Comparison of ENCODE assay signal across 9 cellular contexts in the genomic region with DNA sequence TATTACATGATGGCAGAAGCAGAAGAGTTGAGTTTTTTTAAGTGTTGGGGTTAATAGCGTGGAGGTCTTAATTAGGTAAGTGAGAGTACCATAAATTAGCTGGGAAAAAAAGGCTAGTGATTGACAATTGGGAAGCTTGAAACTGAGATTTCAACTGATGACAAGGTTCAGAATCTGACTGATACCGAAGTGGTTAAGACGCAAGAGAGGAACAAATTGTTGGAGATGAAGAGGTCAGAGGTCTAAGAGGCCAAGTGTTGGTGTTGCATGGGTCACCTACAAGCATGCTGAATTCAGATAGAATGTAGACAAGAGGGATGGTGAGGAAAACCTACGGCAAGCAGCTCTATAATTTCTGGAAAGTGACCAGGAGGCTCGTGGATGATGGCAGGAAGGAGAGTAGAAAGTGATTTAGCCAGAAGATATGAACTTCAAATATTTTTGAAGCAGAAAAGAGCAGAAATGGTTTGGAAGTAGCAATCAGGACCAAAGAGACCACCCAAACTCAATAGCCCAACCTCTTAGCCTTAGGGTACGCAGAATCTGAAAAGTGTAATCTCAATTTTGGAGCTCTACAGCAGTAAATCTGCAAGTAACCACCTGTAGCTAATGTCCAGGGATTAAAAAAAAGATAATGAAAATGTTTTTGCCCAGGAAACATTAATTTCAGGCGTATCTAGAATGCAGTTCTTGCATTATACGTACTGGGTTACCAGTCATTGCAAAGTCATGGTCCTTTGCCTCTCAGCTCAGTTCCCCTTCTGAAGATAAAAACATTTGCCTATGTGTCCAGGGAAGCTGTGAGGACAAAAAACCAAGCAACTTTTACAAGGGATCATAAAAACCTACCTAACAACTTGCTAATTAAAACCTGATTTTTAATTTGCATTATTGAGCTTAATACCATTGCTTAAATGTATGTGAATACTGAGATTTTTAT. TPM values are rescaled to one million over a fixed set of nuclear protein-coding genes. Genes with fewer than 3 reads are reported as not detected.
DNase-seq lines count a peak whose midpoint lies in the region; ATAC-seq, FAIRE-seq and TF ChIP-seq lines count a peak whose summit lies in the region.
"Had no signal": no experiment of that assay in that cellular context is flagged by ENCODE, and none has a peak within 500 bp of the region (broad histone marks: within the 10 kb centered on the region; RNA-seq: fewer than 3 reads in every experiment).

No MANE protein-coding gene starts in this region.

- peak overlapping the region; percentile 80 for H3K4me2 ChIP-seq in DND-41 (ENCODE audit: insufficient read depth, low read length)
- H3K4me2 ChIP-seq in MM.1S (ENCODE audit: low read depth, low read length): peak overlapping the region; percentile 77
- peak overlapping the region; percentile 89 for H3K4me2 ChIP-seq in astrocyte (ENCODE audit: low read length)

- peaks cover 15% of the 10 kb centered on the region for H4K20me1 ChIP-seq in DND-41 (ENCODE audit: insufficient read depth, low read length)
- H4K20me1 ChIP-seq in MM.1S (ENCODE audit: insufficient read depth, low read length): peaks cover 4% of the 10 kb centered on the region; the same call in 1 of the 2 replicates
- H4K20me1 ChIP-seq in astrocyte (ENCODE audit: insufficient read depth, low read length): no peaks in the 10 kb centered on the region

- no peaks in the 10 kb centered on the region for H3K27me3 Mint-ChIP-seq in astrocyte (ENCODE audit: low read depth, unreplicated experiment)
- no peaks in the 10 kb centered on the region for H3K27me3 Mint-ChIP-seq in nephron progenitor cell (ENCODE audit: low read depth, poor library complexity)

- peaks cover 16% of the 10 kb centered on the region for H3K4me1 ChIP-seq in DND-41 (ENCODE audit: insufficient read depth, low read length)
- H3K4me1 ChIP-seq in MM.1S (ENCODE audit: low read length): peaks cover 6% of the 10 kb centered on the region
- H3K4me1 ChIP-seq in astrocyte (ENCODE audit: insufficient read depth, low read length): peaks cover 5% of the 10 kb centered on the region

- H2AFZ ChIP-seq in DND-41 (ENCODE audit: low read depth, low read length): no peak overlapping the region
- no peak overlapping the region for H2AFZ ChIP-seq in MM.1S (ENCODE audit: low read length)
- no peak overlapping the region for H2AFZ ChIP-seq in astrocyte (ENCODE audit: low read depth, low read length)

- FAIRE-seq in astrocyte (lab: Jason Lieb, UNC): no peak
- FAIRE-seq: TTC549 had no signal

- DNase-seq in DND-41 (no peak), MM.1S (no peak), astrocyte (ENCODE audit: low read depth) (no peak), nephron progenitor cell (no peak), NCI-H524 (lab: John Stamatoyannopoulos, UW) (no peak), NCI-H146 treated with DMSO at 0.1 percent for 48 hours (lab: John Stamatoyannopoulos, UW; ENCODE audit: unreplicated experiment) (no peak)
- no peak for DNase-seq in activated CD4-positive, CD25-positive, alpha-beta regulatory T cell (lab: John Stamatoyannopoulos, UW)

- H3K27ac ChIP-seq in DND-41 (ENCODE audit: low read length): peak overlapping the region; percentile 96
- no peak overlapping the region; the same call in 1 of the 2 replicates for H3K27ac ChIP-seq in MM.1S (ENCODE audit: low read length)
- H3K27ac ChIP-seq in astrocyte (ENCODE audit: low read depth, low read length): no peak overlapping the region

- H3K27ac Mint-ChIP-seq in astrocyte (ENCODE audit: unreplicated experiment) (peak overlapping the region; percentile 21), nephron progenitor cell (peak overlapping the region; percentile 100)

- H3K9me2 ChIP-seq in MM.1S (replicated peaks; ENCODE audit: insufficient read depth, low read length): no peaks in the 10 kb centered on the region

- H3K9me3 ChIP-seq in DND-41 (ENCODE audit: insufficient read depth, low read length, severe bottlenecking) (no peaks in the 10 kb centered on the region), MM.1S (replicated peaks; ENCODE audit: insufficient read depth, low read length) (no peaks in the 10 kb centered on the region), astrocyte (ENCODE audit: insufficient read depth, low read depth, low read length) (no peaks in the 10 kb centered on the region)

- H3K79me2 ChIP-seq in DND-41 (ENCODE audit: insufficient read depth, low read length) (peaks cover 59% of the 10 kb centered on the region), MM.1S (ENCODE audit: low read length) (peaks cover 55% of the 10 kb centered on the region), astrocyte (ENCODE audit: insufficient read depth, low read length) (peaks cover 50% of the 10 kb centered on the region)

- ATAC-seq in DND-41 (ENCODE audit: insufficient read depth, low read depth) (no peak), GM21786 (IDR thresholded peaks at IDR 0.05; ENCODE audit: unreplicated experiment) (no peak)

- TF ChIP-seq CTCF in DND-41 (IDR thresholded peaks at IDR 0.05; ENCODE audit: borderline replicate concordance, extremely low read depth, low read length, poor library complexity, severe bottlenecking) (no peak), MM.1S (IDR thresholded peaks at IDR 0.05; ENCODE audit: low read length) (no peak), astrocyte (IDR thresholded peaks at IDR 0.05; ENCODE audit: insufficient read depth, low read depth, low read length) (no peak), nephron progenitor cell (IDR thresholded peaks at IDR 0.05) (no peak)

- H3K4me3 ChIP-seq in DND-41 (ENCODE audit: low read depth in 1 of 2, low read length in 2 of 2) (peak overlapping the region; percentile 66 to 79), MM.1S (ENCODE audit: low read length) (peak overlapping the region; percentile 97), astrocyte (ENCODE audit: insufficient read depth, low read depth, low read length) (no peak overlapping the region)

- H3K9ac ChIP-seq in DND-41 (ENCODE audit: low read depth, low read length) (peak overlapping the region; percentile 100), MM.1S (ENCODE audit: low read length) (peak overlapping the region; percentile 99; the same call in 1 of the 2 replicates), astrocyte (ENCODE audit: low read length) (peak overlapping the region; percentile 97)

- peaks cover 28% of the 10 kb centered on the region for H3F3A ChIP-seq in MM.1S (ENCODE audit: insufficient read depth, low read length)

- no peaks in the 10 kb centered on the region for H3K27me3 ChIP-seq in DND-41 (ENCODE audit: insufficient read depth, low read length, poor library complexity)
- H3K27me3 ChIP-seq in MM.1S (replicated peaks; ENCODE audit: insufficient read depth, low read length): no peaks in the 10 kb centered on the region
- no peaks in the 10 kb centered on the region for H3K27me3 ChIP-seq in astrocyte (ENCODE audit: insufficient read depth, low read length)

- no peaks in the 10 kb centered on the region for H3K36me3 Mint-ChIP-seq in astrocyte (ENCODE audit: low read depth, unreplicated experiment)
- H3K36me3 Mint-ChIP-seq in nephron progenitor cell (ENCODE audit: low read depth): peaks cover 5% of the 10 kb centered on the region

- no peaks in the 10 kb centered on the region for H3K9me3 Mint-ChIP-seq in astrocyte (ENCODE audit: unreplicated experiment)
- H3K9me3 Mint-ChIP-seq in nephron progenitor cell: no peaks in the 10 kb centered on the region

- H3K36me3 ChIP-seq in DND-41 (ENCODE audit: insufficient read depth, low read length): peaks cover 34% of the 10 kb centered on the region
- no peaks in the 10 kb centered on the region; the same call in 1 of the 2 replicates for H3K36me3 ChIP-seq in MM.1S (replicated peaks; ENCODE audit: insufficient read depth, low read length)
- H3K36me3 ChIP-seq in astrocyte (ENCODE audit: insufficient read depth, low read length): no peaks in the 10 kb centered on the region

- H3K4me1 Mint-ChIP-seq in astrocyte (ENCODE audit: low read depth, unreplicated experiment) (peaks cover 6% of the 10 kb centered on the region), nephron progenitor cell (peaks cover 17% of the 10 kb centered on the region)

- H3K4me3 Mint-ChIP-seq in astrocyte (ENCODE audit: unreplicated experiment) (peak overlapping the region; percentile 94), nephron progenitor cell (peak overlapping the region; percentile 97)

RNA-seq across cellular contexts. Expression of a gene that starts 1.7 kb away (rescaled TPM):
- 29.7 and 39.2 TPM in 2 replicates for total RNA-seq in astrocyte
